Comparison of ENCODE assay signal across 8 cellular contexts in genomic region chr20:59087829-59088433, GRCh38. TPM values are rescaled to one million over a fixed set of nuclear protein-coding genes. Genes with fewer than 3 reads are reported as not detected.
DNase-seq lines count a peak whose midpoint lies in the region; ATAC-seq and TF ChIP-seq lines count a peak whose summit lies in the region.

No MANE protein-coding gene starts in this region.

- H3K27me3 Mint-ChIP-seq in HFFc6 (ENCODE audit: insufficient read depth): peaks cover 8% of the 10 kb centered on the region
- H3K27me3 Mint-ChIP-seq in activated CD4-positive, alpha-beta memory T cell treated with anti-CD3 and anti-CD28 coated beads, Interleukin-2, amount 10 ng/mL, durations not matched to agents 7 days and 5 days: peaks cover 18% of the 10 kb centered on the region

- no peaks in the 10 kb centered on the region for H3K36me3 ChIP-seq in BJ (ENCODE audit: control insufficient read depth, insufficient read depth, low read length)

- CTCF ChIA-PET in BJ (lab: Yijun Ruan, JAX): interaction anchor here (0.6 to 3.1 kb wide), 25 partner anchors 9 to 408 kb away, joined by 3 to 17 read pairs (median 4); no protein-coding TSS in a partner anchor
- CTCF ChIA-PET in activated CD4-positive, alpha-beta memory T cell treated with anti-CD3 and anti-CD28 coated beads, Interleukin-2, amount 10 ng/mL, durations not matched to agents 7 days and 5 days (lab: Charles Lee): interaction anchor here (0.7 to 3.6 kb wide), 35 partner anchors 8 to 733 kb away, joined by 3 to 137 read pairs (median 4); partner anchors contain the start of gene ZNF831

- H3K4me3 ChIP-seq in BJ (ENCODE audit: low read depth, low read length): no peak overlapping the region

- peak; percentile 88 for TF ChIP-seq CTCF in BJ (IDR thresholded peaks at IDR 0.05; ENCODE audit: insufficient read depth, low read depth, low read length)
- peak; percentile 97 for TF ChIP-seq CTCF in HFFc6 (IDR thresholded peaks at IDR 0.05)

- peaks cover 2% of the 10 kb centered on the region; the same call in 1 of the 2 replicates for H3K27me3 ChIP-seq in BJ (ENCODE audit: control insufficient read depth, insufficient read depth, low read length)

- H3K9me3 Mint-ChIP-seq in HFFc6: no peaks in the 10 kb centered on the region; the same call in 1 of the 2 replicates
- no peaks in the 10 kb centered on the region for H3K9me3 Mint-ChIP-seq in activated CD4-positive, alpha-beta memory T cell treated with anti-CD3 and anti-CD28 coated beads, Interleukin-2, amount 10 ng/mL, durations not matched to agents 7 days and 5 days

- peaks cover 17% of the 10 kb centered on the region for H3K4me1 Mint-ChIP-seq in HFFc6 (ENCODE audit: low read depth)
- peaks cover 3% of the 10 kb centered on the region for H3K4me1 Mint-ChIP-seq in activated CD4-positive, alpha-beta memory T cell treated with anti-CD3 and anti-CD28 coated beads, Interleukin-2, amount 10 ng/mL, durations not matched to agents 7 days and 5 days

- POLR2A ChIA-PET in BJ (lab: Charles Lee): no interaction called here
- POLR2A ChIA-PET in activated CD4-positive, alpha-beta memory T cell treated with anti-CD3 and anti-CD28 coated beads, Interleukin-2, amount 10 ng/mL, durations not matched to agents 7 days and 5 days (lab: Charles Lee): interaction anchor here (0.8 to 2.2 kb wide), 7 partner anchors 44 to 134 kb away, joined by 3 to 10 read pairs (median 5); partner anchors contain the start of genes ATP5F1E and ZNF831

- no peaks in the 10 kb centered on the region; the same call in 1 of the 2 replicates for H3K36me3 Mint-ChIP-seq in HFFc6 (ENCODE audit: low read depth)
- H3K36me3 Mint-ChIP-seq in activated CD4-positive, alpha-beta memory T cell treated with anti-CD3 and anti-CD28 coated beads, Interleukin-2, amount 10 ng/mL, durations not matched to agents 7 days and 5 days (ENCODE audit: low read depth): no peaks in the 10 kb centered on the region

- DNase-seq in BJ (ENCODE audit: low read depth): no peak
- DNase-seq in HFFc6: peak; percentile 53
- peak; percentile 71 for DNase-seq in NCI-H748 treated with DMSO at 0.1 percent for 48 hours (lab: John Stamatoyannopoulos, UW)
- peak; percentile 84 for DNase-seq in activated CD4-positive, alpha-beta memory T cell treated with anti-CD3 and anti-CD28 coated beads, Interleukin-2, amount 10 ng/mL, durations not matched to agents 7 days and 5 days
- peak; percentile 80 for DNase-seq in ecto neural progenitor cell (ENCODE audit: low spot score)
- peak; percentile 68 to 80 for DNase-seq in lung microvascular endothelial cell (ENCODE audit: low read depth in 2 of 2)
- DNase-seq in stimulated activated CD8-positive, alpha-beta memory T cell treated with anti-CD3 and anti-CD28 coated beads, Interleukin-15, amount 100 ng/mL, for 1 hour (ENCODE audit: low read depth): peak; percentile 86

- no peak overlapping the region for H3K4me3 Mint-ChIP-seq in HFFc6
- no peak overlapping the region for H3K4me3 Mint-ChIP-seq in activated CD4-positive, alpha-beta memory T cell treated with anti-CD3 and anti-CD28 coated beads, Interleukin-2, amount 10 ng/mL, durations not matched to agents 7 days and 5 days

- no peak overlapping the region for H3K27ac Mint-ChIP-seq in HFFc6
- no peak overlapping the region for H3K27ac Mint-ChIP-seq in activated CD4-positive, alpha-beta memory T cell treated with anti-CD3 and anti-CD28 coated beads, Interleukin-2, amount 10 ng/mL, durations not matched to agents 7 days and 5 days

- ATAC-seq in GM19455 (IDR thresholded peaks at IDR 0.05; ENCODE audit: unreplicated experiment): no peak

RNA-seq across cellular contexts. Expression of gene PRELID3B, which starts 45.3 kb away (rescaled TPM):
- polyA plus RNA-seq in BJ (2011; rRNA removed): 76.0 and 85.4 TPM in 2 replicates
- 44.5 and 99.0 TPM in 2 replicates for polyA minus RNA-seq in BJ (2011; rRNA and poly(A)+ RNA removed)
- 10 to 100 TPM; 55.2 to 64.1 (median 59.8) TPM for total RNA-seq in HFFc6 (2021; fragmentation: NEBNext Ultra II Directional; extraction: Animal tissue kit (Norgen Biotek cat#: 25700))
- 10 to 100 TPM; 88.6 to 88.7 TPM for total RNA-seq in activated CD4-positive, alpha-beta memory T cell treated with anti-CD3 and anti-CD28 coated beads, Interleukin-2, amount 10 ng/mL, durations not matched to agents 7 days and 5 days
- total RNA-seq in lung microvascular endothelial cell: 71.5 and 86.5 TPM in 2 replicates

RNA-seq across cellular contexts. Expression of gene ATP5F1E, which starts 55.8 kb away (rescaled TPM):
- polyA plus RNA-seq in BJ (2011; rRNA removed): 54.5 and 75.1 TPM in 2 replicates
- 6.8 and 9.9 TPM in 2 replicates for polyA minus RNA-seq in BJ (2011; rRNA and poly(A)+ RNA removed)
- total RNA-seq in HFFc6 (2021; fragmentation: NEBNext Ultra II Directional; extraction: Animal tissue kit (Norgen Biotek cat#: 25700)): 10 to 100 TPM; 75.0 to 91.4 (median 84.4) TPM
- total RNA-seq in activated CD4-positive, alpha-beta memory T cell treated with anti-CD3 and anti-CD28 coated beads, Interleukin-2, amount 10 ng/mL, durations not matched to agents 7 days and 5 days: 10 to 100 TPM; 80.4 to 82.1 TPM
- total RNA-seq in lung microvascular endothelial cell: 41.6 and 80.0 TPM in 2 replicates
